ENCODE assay signal across 1 cellular context in genomic region chr1:39786303-39787107, GRCh38.
TF ChIP-seq lines count a peak whose summit lies in the region.

No MANE protein-coding gene starts in this region.

TF ChIP-seq in HEK293, 187 proteins besides CTCF, POLR2A, EP300 and RAD21 (continued from another document):
- peak; percentile 66 for TF ChIP-seq PRDM10 (tag by site-specific recombination; IDR thresholded peaks at IDR 0.05)
- TF ChIP-seq GLIS1 (tag by site-specific recombination; IDR thresholded peaks at IDR 0.05): peak; percentile 71
